ENCODE assay signal across 2 cellular contexts in the genomic region with DNA sequence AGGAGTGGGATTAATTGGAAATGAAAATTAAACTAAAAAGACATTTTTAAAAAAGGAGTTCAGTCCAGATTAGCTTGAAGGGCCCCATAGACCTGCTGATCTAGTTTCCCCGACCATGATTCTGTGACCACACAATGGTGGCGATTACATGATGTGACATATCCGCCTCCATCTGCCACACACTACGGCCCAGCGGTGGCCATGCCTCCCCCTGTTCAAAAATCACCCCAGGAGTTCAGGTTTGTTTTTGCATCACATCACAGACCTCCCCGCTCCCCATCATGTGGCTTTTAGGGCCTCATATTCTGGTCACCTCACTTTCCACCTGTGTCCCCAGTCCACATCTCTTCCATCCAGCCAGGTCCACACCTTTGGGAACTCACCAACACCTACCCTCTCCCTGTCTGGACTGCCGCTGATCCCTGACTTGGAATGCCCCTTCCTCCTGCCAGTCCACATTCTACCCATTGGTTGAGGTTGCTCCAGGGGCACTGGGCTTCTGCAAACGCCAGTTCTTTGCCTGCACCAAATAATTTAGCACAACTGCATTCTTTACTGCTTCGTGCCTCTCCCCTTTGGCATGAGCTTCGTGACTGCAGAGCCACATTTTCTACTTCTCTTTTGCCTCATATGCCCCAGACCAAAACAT.
TF ChIP-seq lines count a peak whose summit lies in the region.

No MANE protein-coding gene starts in this region.

TF ChIP-seq in IMR-90, 13 proteins besides CTCF, POLR2A, EP300 and RAD21:
- TF ChIP-seq MAZ (IDR thresholded peaks at IDR 0.05; ENCODE audit: borderline replicate concordance, low read depth, low read length): no peak
- no peak for TF ChIP-seq FOS (IDR thresholded peaks at IDR 0.05; ENCODE audit: low read depth, low read length)
- TF ChIP-seq, protein P1, sequence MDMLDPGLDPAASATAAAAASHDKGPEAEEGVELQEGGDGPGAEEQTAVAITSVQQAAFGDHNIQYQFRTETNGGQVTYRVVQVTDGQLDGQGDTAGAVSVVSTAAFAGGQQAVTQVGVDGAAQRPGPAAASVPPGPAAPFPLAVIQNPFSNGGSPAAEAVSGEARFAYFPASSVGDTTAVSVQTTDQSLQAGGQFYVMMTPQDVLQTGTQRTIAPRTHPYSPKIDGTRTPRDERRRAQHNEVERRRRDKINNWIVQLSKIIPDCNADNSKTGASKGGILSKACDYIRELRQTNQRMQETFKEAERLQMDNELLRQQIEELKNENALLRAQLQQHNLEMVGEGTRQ (IDR thresholded peaks at IDR 0.05; ENCODE audit: low read depth, low read length): no peak
- no peak for TF ChIP-seq MXI1 (IDR thresholded peaks at IDR 0.05; ENCODE audit: borderline replicate concordance, low read depth, low read length)
- TF ChIP-seq SMC3 (IDR thresholded peaks at IDR 0.05; ENCODE audit: low read depth, low read length): no peak
- no peak for TF ChIP-seq MAFK (IDR thresholded peaks at IDR 0.05; ENCODE audit: low read depth, low read length)

TF ChIP-seq in SK-N-SH, 30 proteins besides CTCF, POLR2A, EP300 and RAD21:
- TF ChIP-seq FOXM1 (IDR thresholded peaks at IDR 0.05; ENCODE audit: low read depth) (no peak), TEAD4 (IDR thresholded peaks at IDR 0.05; ENCODE audit: borderline replicate concordance, insufficient read depth) (no peak), MEF2A (IDR thresholded peaks at IDR 0.05; ENCODE audit: borderline replicate concordance, low read depth) (no peak), SMC3 (IDR thresholded peaks at IDR 0.05; ENCODE audit: low read depth, low read length) (no peak), SIN3A (IDR thresholded peaks at IDR 0.05; ENCODE audit: borderline replicate concordance, low read depth, low read length) (no peak), FOSL2 (IDR thresholded peaks at IDR 0.05; ENCODE audit: borderline replicate concordance, low read depth) (no peak), USF1 (IDR thresholded peaks at IDR 0.05; ENCODE audit: borderline replicate concordance, low read depth) (no peak), TAF1 (IDR thresholded peaks at IDR 0.05; ENCODE audit: borderline replicate concordance, low read depth, low read length) (no peak), MXI1 (IDR thresholded peaks at IDR 0.05; ENCODE audit: low read depth, low read length) (no peak), RFX5 (IDR thresholded peaks at IDR 0.05; ENCODE audit: low read length) (no peak), GABPA (IDR thresholded peaks at IDR 0.05; ENCODE audit: low read depth) (no peak), PBX3 (IDR thresholded peaks at IDR 0.05) (no peak), REST (IDR thresholded peaks at IDR 0.05; ENCODE audit: low read depth, low read length) (no peak), NFIC (IDR thresholded peaks at IDR 0.05; ENCODE audit: borderline replicate concordance) (no peak), CHD2 (IDR thresholded peaks at IDR 0.05; ENCODE audit: low read length, partially characterized antibody) (no peak), POLR2AphosphoS5 (IDR thresholded peaks at IDR 0.05; ENCODE audit: low read depth, low read length) (no peak), RCOR1 (IDR thresholded peaks at IDR 0.05; ENCODE audit: low read length) (no peak)
- TF ChIP-seq, protein P2, sequence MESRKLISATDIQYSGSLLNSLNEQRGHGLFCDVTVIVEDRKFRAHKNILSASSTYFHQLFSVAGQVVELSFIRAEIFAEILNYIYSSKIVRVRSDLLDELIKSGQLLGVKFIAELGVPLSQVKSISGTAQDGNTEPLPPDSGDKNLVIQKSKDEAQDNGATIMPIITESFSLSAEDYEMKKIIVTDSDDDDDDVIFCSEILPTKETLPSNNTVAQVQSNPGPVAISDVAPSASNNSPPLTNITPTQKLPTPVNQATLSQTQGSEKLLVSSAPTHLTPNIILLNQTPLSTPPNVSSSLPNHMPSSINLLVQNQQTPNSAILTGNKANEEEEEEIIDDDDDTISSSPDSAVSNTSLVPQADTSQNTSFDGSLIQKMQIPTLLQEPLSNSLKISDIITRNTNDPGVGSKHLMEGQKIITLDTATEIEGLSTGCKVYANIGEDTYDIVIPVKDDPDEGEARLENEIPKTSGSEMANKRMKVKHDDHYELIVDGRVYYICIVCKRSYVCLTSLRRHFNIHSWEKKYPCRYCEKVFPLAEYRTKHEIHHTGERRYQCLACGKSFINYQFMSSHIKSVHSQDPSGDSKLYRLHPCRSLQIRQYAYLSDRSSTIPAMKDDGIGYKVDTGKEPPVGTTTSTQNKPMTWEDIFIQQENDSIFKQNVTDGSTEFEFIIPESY (IDR thresholded peaks at IDR 0.05; ENCODE audit: borderline replicate concordance, low read depth): no peak
- TF ChIP-seq, protein P3, sequence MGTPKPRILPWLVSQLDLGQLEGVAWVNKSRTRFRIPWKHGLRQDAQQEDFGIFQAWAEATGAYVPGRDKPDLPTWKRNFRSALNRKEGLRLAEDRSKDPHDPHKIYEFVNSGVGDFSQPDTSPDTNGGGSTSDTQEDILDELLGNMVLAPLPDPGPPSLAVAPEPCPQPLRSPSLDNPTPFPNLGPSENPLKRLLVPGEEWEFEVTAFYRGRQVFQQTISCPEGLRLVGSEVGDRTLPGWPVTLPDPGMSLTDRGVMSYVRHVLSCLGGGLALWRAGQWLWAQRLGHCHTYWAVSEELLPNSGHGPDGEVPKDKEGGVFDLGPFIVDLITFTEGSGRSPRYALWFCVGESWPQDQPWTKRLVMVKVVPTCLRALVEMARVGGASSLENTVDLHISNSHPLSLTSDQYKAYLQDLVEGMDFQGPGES (IDR thresholded peaks at IDR 0.05; ENCODE audit: low read depth, low read length): no peak
